1 cellular context compared by ENCODE assay signal in the genomic region with DNA sequence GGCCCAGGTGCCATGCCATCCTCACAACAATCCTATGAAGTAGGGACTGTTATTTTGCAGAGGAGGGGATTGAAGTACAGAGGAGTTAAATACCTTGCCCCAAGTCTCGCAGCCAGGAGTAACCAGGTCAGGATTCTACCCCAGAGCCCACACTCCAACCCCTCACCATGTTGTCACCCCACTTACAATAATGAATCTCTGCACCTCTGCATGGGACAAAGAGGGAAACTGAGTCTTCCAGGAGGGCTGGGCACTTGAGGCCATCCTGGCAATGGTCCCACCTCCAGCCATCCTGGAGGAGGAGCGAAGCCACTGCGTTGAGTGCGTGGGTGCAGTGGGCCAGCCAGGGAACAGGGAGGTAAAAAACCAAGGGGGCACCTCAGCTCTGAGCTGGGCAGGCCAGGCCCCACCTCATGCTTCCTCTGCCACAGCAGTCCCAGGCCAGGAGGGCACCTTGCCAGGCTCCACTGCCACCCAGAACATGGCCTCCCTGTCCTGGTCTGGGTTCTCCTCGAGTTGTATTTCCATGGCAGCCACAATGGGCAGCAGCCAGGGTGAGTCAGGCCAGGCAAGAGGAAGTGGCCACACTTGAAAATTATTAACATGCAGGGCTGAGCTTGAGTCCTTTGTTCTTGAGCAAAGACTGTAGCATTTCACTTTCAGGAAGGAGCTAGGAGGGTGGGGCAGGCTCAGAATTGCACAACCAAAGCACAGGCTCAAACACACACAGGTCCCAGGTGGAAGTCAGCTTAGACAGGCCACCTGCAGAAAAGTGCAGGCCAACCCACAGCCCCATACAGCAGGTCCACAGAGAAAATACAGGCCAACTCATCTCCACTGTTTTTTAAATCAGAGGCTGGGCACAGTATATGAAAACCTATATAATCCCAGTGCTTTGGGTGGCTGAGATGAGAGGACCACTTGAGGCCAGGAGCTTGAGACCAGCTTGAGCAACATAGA.
TF ChIP-seq lines count a peak whose summit lies in the region.

No MANE protein-coding gene starts in this region.

TF ChIP-seq in GM12878, 131 proteins besides CTCF, POLR2A, EP300 and RAD21 (continued from another document):
- peak; percentile 96 for TF ChIP-seq PAX5 (IDR thresholded peaks at IDR 0.05; ENCODE audit: borderline replicate concordance, low read depth, low read length)
- TF ChIP-seq BACH1 (IDR thresholded peaks at IDR 0.05; ENCODE audit: borderline replicate concordance), result peak; percentile 70; the same call in 1 of the 2 replicates
- TF ChIP-seq ZBED1 (IDR thresholded peaks at IDR 0.05; ENCODE audit: borderline replicate concordance), result no peak; the same call in 1 of the 2 replicates
- peak; percentile 71 for TF ChIP-seq NBN (IDR thresholded peaks at IDR 0.05)
- peak; percentile 85 for TF ChIP-seq RUNX3 (IDR thresholded peaks at IDR 0.05; ENCODE audit: low read length)
- peak; percentile 77; the same call in 1 of the 3 replicates for TF ChIP-seq POU2F2 (IDR thresholded peaks at IDR 0.05; ENCODE audit: borderline replicate concordance, low read depth, low read length)
- TF ChIP-seq MEF2A (IDR thresholded peaks at IDR 0.05; ENCODE audit: insufficient read depth, low read depth, low read length), result peak; percentile 48; the same call in 1 of the 2 replicates
- TF ChIP-seq KDM1A (IDR thresholded peaks at IDR 0.05; ENCODE audit: borderline replicate concordance), result no peak
- TF ChIP-seq ZNF622 (IDR thresholded peaks at IDR 0.05), result no peak
- TF ChIP-seq, protein P1, sequence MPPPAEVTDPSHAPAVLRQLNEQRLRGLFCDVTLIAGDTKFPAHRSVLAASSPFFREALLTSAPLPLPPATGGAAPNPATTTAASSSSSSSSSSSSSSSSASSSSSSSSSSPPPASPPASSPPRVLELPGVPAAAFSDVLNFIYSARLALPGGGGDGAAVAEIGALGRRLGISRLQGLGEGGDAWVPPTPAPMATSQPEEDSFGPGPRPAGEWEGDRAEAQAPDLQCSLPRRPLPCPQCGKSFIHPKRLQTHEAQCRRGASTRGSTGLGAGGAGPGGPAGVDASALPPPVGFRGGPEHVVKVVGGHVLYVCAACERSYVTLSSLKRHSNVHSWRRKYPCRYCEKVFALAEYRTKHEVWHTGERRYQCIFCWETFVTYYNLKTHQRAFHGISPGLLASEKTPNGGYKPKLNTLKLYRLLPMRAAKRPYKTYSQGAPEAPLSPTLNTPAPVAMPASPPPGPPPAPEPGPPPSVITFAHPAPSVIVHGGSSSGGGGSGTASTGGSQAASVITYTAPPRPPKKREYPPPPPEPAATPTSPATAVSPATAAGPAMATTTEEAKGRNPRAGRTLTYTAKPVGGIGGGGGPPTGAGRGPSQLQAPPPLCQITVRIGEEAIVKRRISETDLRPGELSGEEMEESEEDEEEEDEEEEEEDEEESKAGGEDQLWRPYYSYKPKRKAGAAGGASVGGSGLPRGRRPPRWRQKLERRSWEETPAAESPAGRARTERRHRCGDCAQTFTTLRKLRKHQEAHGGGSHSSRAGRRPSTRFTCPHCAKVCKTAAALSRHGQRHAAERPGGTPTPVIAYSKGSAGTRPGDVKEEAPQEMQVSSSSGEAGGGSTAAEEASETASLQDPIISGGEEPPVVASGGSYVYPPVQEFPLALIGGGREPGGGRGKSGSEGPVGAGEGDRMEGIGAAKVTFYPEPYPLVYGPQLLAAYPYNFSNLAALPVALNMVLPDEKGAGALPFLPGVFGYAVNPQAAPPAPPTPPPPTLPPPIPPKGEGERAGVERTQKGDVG (CRISPR knock-in tag; IDR thresholded peaks at IDR 0.05), result 0 out of 2 replicates have a peak, but pooled peaks have one; percentile 25
- TF ChIP-seq, protein P2, sequence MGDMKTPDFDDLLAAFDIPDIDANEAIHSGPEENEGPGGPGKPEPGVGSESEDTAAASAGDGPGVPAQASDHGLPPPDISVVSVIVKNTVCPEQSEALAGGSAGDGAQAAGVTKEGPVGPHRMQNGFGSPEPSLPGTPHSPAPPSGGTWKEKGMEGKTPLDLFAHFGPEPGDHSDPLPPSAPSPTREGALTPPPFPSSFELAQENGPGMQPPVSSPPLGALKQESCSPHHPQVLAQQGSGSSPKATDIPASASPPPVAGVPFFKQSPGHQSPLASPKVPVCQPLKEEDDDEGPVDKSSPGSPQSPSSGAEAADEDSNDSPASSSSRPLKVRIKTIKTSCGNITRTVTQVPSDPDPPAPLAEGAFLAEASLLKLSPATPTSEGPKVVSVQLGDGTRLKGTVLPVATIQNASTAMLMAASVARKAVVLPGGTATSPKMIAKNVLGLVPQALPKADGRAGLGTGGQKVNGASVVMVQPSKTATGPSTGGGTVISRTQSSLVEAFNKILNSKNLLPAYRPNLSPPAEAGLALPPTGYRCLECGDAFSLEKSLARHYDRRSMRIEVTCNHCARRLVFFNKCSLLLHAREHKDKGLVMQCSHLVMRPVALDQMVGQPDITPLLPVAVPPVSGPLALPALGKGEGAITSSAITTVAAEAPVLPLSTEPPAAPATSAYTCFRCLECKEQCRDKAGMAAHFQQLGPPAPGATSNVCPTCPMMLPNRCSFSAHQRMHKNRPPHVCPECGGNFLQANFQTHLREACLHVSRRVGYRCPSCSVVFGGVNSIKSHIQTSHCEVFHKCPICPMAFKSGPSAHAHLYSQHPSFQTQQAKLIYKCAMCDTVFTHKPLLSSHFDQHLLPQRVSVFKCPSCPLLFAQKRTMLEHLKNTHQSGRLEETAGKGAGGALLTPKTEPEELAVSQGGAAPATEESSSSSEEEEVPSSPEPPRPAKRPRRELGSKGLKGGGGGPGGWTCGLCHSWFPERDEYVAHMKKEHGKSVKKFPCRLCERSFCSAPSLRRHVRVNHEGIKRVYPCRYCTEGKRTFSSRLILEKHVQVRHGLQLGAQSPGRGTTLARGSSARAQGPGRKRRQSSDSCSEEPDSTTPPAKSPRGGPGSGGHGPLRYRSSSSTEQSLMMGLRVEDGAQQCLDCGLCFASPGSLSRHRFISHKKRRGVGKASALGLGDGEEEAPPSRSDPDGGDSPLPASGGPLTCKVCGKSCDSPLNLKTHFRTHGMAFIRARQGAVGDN (IDR thresholded peaks at IDR 0.05), result peak; percentile 80
- TF ChIP-seq CREM (IDR thresholded peaks at IDR 0.05; ENCODE audit: low read depth), result peak; percentile 68; the same call in 1 of the 2 replicates
- TF ChIP-seq, protein P3, sequence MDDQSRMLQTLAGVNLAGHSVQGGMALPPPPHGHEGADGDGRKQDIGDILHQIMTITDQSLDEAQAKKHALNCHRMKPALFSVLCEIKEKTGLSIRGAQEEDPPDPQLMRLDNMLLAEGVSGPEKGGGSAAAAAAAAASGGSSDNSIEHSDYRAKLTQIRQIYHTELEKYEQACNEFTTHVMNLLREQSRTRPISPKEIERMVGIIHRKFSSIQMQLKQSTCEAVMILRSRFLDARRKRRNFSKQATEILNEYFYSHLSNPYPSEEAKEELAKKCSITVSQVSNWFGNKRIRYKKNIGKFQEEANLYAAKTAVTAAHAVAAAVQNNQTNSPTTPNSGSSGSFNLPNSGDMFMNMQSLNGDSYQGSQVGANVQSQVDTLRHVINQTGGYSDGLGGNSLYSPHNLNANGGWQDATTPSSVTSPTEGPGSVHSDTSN (IDR thresholded peaks at IDR 0.05; ENCODE audit: insufficient replicate concordance, low read depth, low read length), result no peak
- no peak for TF ChIP-seq RCOR1 (conservative IDR thresholded peaks at IDR 0.05; ENCODE audit: low read depth, low read length)
- 0 out of 2 replicates have a peak, but pooled peaks have one; percentile 10 for TF ChIP-seq TAF1 (IDR thresholded peaks at IDR 0.05; ENCODE audit: borderline replicate concordance, low read depth, low read length)
- TF ChIP-seq TCF7 (IDR thresholded peaks at IDR 0.05; ENCODE audit: borderline replicate concordance), result peak; percentile 80
- 0 out of 2 replicates have a peak, but pooled peaks have one; percentile 7 for TF ChIP-seq PKNOX1 (IDR thresholded peaks at IDR 0.05)
- TF ChIP-seq ZNF217 (IDR thresholded peaks at IDR 0.05), result peak; percentile 55; the same call in 1 of the 2 replicates
- peak; percentile 43; the same call in 1 of the 2 replicates for TF ChIP-seq LARP7 (IDR thresholded peaks at IDR 0.05)
- TF ChIP-seq RELA (IDR thresholded peaks at IDR 0.05; ENCODE audit: borderline replicate concordance, partially characterized antibody), result peak; percentile 31
- TF ChIP-seq TCF12 (IDR thresholded peaks at IDR 0.05; ENCODE audit: low read depth, low read length), result peak; percentile 81
- TF ChIP-seq BCL3 (IDR thresholded peaks at IDR 0.05; ENCODE audit: borderline replicate concordance, insufficient read depth, low read depth, low read length, poor library complexity, severe bottlenecking), result peak; percentile 61
- TF ChIP-seq ETV6 (conservative IDR thresholded peaks at IDR 0.05 in 1 of 2, IDR thresholded peaks at IDR 0.05 in 1 of 2; ENCODE audit: borderline replicate concordance in 1 of 2, low read depth in 1 of 2), result peak in 1 of 2 experiments; percentile 61; a peak in 2 of 4 replicates
- TF ChIP-seq SPI1 (IDR thresholded peaks at IDR 0.05; ENCODE audit: borderline replicate concordance, insufficient read depth, low read depth, low read length), result peak; percentile 93
- TF ChIP-seq TBL1XR1 (IDR thresholded peaks at IDR 0.05; ENCODE audit: low read depth, low read length), result no peak
- peak; percentile 71 for TF ChIP-seq BCL11A (IDR thresholded peaks at IDR 0.05; ENCODE audit: low read depth, low read length)
- peak; percentile 33 to 70; a peak in 1 of 4 replicates for TF ChIP-seq BHLHE40 (IDR thresholded peaks at IDR 0.05; ENCODE audit: borderline replicate concordance in 1 of 2, low read depth in 2 of 2, low read length in 1 of 2)
- no peak for TF ChIP-seq SMAD5 (IDR thresholded peaks at IDR 0.05; ENCODE audit: low read depth)
- no peak for TF ChIP-seq IRF4 (IDR thresholded peaks at IDR 0.05; ENCODE audit: low read depth, low read length)
- TF ChIP-seq GATAD2B (conservative IDR thresholded peaks at IDR 0.05; ENCODE audit: low read depth), result peak; percentile 89
- peak; percentile 38; the same call in 1 of the 2 replicates for TF ChIP-seq CREB1 (IDR thresholded peaks at IDR 0.05; ENCODE audit: low read depth)
- TF ChIP-seq MAX (IDR thresholded peaks at IDR 0.05; ENCODE audit: low read depth, low read length), result no peak; the same call in 1 of the 2 replicates
- TF ChIP-seq NFIC (IDR thresholded peaks at IDR 0.05; ENCODE audit: low read depth, low read length), result peak; percentile 69; the same call in 1 of the 2 replicates
- TF ChIP-seq, protein P4, sequence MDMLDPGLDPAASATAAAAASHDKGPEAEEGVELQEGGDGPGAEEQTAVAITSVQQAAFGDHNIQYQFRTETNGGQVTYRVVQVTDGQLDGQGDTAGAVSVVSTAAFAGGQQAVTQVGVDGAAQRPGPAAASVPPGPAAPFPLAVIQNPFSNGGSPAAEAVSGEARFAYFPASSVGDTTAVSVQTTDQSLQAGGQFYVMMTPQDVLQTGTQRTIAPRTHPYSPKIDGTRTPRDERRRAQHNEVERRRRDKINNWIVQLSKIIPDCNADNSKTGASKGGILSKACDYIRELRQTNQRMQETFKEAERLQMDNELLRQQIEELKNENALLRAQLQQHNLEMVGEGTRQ (IDR thresholded peaks at IDR 0.05; ENCODE audit: borderline replicate concordance, low read depth, low read length), result no peak
- peak; percentile 73 for TF ChIP-seq MTA2 (IDR thresholded peaks at IDR 0.05; ENCODE audit: low read depth)
- TF ChIP-seq HCFC1 (IDR thresholded peaks at IDR 0.05; ENCODE audit: low read length), result 0 out of 2 replicates have a peak, but pooled peaks have one; percentile 12
- TF ChIP-seq JUNB (IDR thresholded peaks at IDR 0.05), result peak; percentile 41; the same call in 1 of the 2 replicates
- peak; percentile 77 for TF ChIP-seq IKZF1 (conservative IDR thresholded peaks at IDR 0.05)
- peak; percentile 47; the same call in 1 of the 2 replicates for TF ChIP-seq TCF3 (IDR thresholded peaks at IDR 0.05; ENCODE audit: borderline replicate concordance, insufficient read depth, low read depth, low read length)
- peak; percentile 54; the same call in 1 of the 2 replicates for TF ChIP-seq MTA3 (IDR thresholded peaks at IDR 0.05; ENCODE audit: borderline replicate concordance, low read length)
- TF ChIP-seq SIX5 (IDR thresholded peaks at IDR 0.05; ENCODE audit: low read depth, low read length, severe bottlenecking), result no peak
- peak; percentile 84 for TF ChIP-seq EED (IDR thresholded peaks at IDR 0.05; ENCODE audit: low read depth)
- TF ChIP-seq IKZF2 (IDR thresholded peaks at IDR 0.05), result peak; percentile 83 to 86
- peak; percentile 41; the same call in 1 of the 2 replicates for TF ChIP-seq ATF7 (IDR thresholded peaks at IDR 0.05; ENCODE audit: low read depth)
- peak; percentile 52 for TF ChIP-seq NR2F1 (conservative IDR thresholded peaks at IDR 0.05)
- TF ChIP-seq, protein P5, sequence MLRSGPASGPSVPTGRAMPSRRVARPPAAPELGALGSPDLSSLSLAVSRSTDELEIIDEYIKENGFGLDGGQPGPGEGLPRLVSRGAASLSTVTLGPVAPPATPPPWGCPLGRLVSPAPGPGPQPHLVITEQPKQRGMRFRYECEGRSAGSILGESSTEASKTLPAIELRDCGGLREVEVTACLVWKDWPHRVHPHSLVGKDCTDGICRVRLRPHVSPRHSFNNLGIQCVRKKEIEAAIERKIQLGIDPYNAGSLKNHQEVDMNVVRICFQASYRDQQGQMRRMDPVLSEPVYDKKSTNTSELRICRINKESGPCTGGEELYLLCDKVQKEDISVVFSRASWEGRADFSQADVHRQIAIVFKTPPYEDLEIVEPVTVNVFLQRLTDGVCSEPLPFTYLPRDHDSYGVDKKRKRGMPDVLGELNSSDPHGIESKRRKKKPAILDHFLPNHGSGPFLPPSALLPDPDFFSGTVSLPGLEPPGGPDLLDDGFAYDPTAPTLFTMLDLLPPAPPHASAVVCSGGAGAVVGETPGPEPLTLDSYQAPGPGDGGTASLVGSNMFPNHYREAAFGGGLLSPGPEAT (IDR thresholded peaks at IDR 0.05; ENCODE audit: low read depth), result peak; percentile 44; the same call in 1 of the 2 replicates
- TF ChIP-seq ZNF207 (IDR thresholded peaks at IDR 0.05; ENCODE audit: borderline replicate concordance), result peak; percentile 48; the same call in 1 of the 2 replicates
- peak; percentile 62; the same call in 1 of the 2 replicates for TF ChIP-seq YY1 (IDR thresholded peaks at IDR 0.05; ENCODE audit: low read depth, low read length)
